ENCODE assay signal across 12 cellular contexts in genomic region chr9:123355761-123356520, GRCh38. TPM values are rescaled to one million over a fixed set of nuclear protein-coding genes. Genes with fewer than 3 reads are reported as not detected.
DNase-seq lines count a peak whose midpoint lies in the region; FAIRE-seq and TF ChIP-seq lines count a peak whose summit lies in the region.
"Had no signal": no experiment of that assay in that cellular context is flagged by ENCODE, and none has a peak within 500 bp of the region (broad histone marks: within the 10 kb centered on the region; RNA-seq: fewer than 3 reads in every experiment).

Gene CRB2, plus strand, starts transcription at chr9:123356197. Its CDS starts 64 bp downstream, at chr9:123356261.

- H3K4me1 ChIP-seq in NT2/D1 (ENCODE audit: insufficient read depth, insufficient read length) (peaks cover 25% of the 10 kb centered on the region), neuron (ENCODE audit: insufficient read depth, low read length) (peaks cover 45% of the 10 kb centered on the region), kidney (ENCODE audit: control insufficient read depth in 1 of 2, insufficient read depth in 1 of 2, low read depth in 1 of 2, low read length in 2 of 2) (peaks cover 0 to 6% of the 10 kb centered on the region in 2 donors)

- peak; percentile 24 for TF ChIP-seq CTCF in fibroblast of villous mesenchyme (IDR thresholded peaks at IDR 0.05; ENCODE audit: insufficient read depth, low read depth, low read length)
- no peak for TF ChIP-seq CTCF in kidney (IDR thresholded peaks at IDR 0.05; ENCODE audit: borderline replicate concordance, extremely low read depth, insufficient read depth)

- H3K4me3 ChIP-seq in H7 (ENCODE audit: insufficient read depth, low read depth, low read length), result peak within 1 kb of the TSS; percentile 41
- peak within 1 kb of the TSS; percentile 44 for H3K4me3 ChIP-seq in NT2/D1 (ENCODE audit: insufficient read length, low read depth)
- H3K4me3 ChIP-seq in fibroblast of villous mesenchyme (ENCODE audit: low read depth, low read length), result peak within 1 kb of the TSS; percentile 12
- peak within 1 kb of the TSS; percentile 86 for H3K4me3 ChIP-seq in neuron (ENCODE audit: low read length)
- H3K4me3 ChIP-seq in kidney (ENCODE audit: low read length in 2 of 2), result no peak within 1 kb of the TSS

- H3K9ac ChIP-seq in NT2/D1 (ENCODE audit: insufficient read length, low read depth) (peak within 1 kb of the TSS; percentile 62), kidney (ENCODE audit: low read length in 2 of 2) (no peak within 1 kb of the TSS)

- FAIRE-seq in kidney (lab: Jason Lieb, UNC), result no peak

- H3K9me3 ChIP-seq in NT2/D1 (ENCODE audit: insufficient read depth, low read length), result no peaks in the 10 kb centered on the region
- H3K9me3 ChIP-seq in neuron (ENCODE audit: low read length), result no peaks in the 10 kb centered on the region
- no peaks in the 10 kb centered on the region for H3K9me3 ChIP-seq in kidney (ENCODE audit: control insufficient read depth in 1 of 2, low read length in 2 of 2)
- H3K9me3 ChIP-seq: neutrophil had no signal

- H3K36me3 ChIP-seq in H7 (replicated peaks; ENCODE audit: control insufficient read depth, insufficient read depth, low read length) (no peaks in the 10 kb centered on the region), NT2/D1 (ENCODE audit: insufficient read depth, insufficient read length, low read length) (no peaks in the 10 kb centered on the region), neuron (ENCODE audit: insufficient read depth, low read length) (no peaks in the 10 kb centered on the region), kidney (ENCODE audit: control insufficient read depth in 1 of 2, insufficient read depth in 2 of 2, low read length in 2 of 2) (no peaks in the 10 kb centered on the region)
- H3K36me3 ChIP-seq: neutrophil had no signal

- no peak within 1 kb of the TSS for H3K27ac ChIP-seq in kidney (ENCODE audit: low read depth in 2 of 2, low read length in 2 of 2)
- H3K27ac ChIP-seq: neutrophil had no signal

- H2AFZ ChIP-seq in neuron (ENCODE audit: low read depth, low read length), result no peak within 1 kb of the TSS

- intact Hi-C loops in kidney (cut with DNase I), result loop anchor here (10.0 kb wide), 1 partner anchor 271 kb away; no protein-coding TSS in a partner anchor

- H3K27me3 ChIP-seq in H7 (ENCODE audit: control insufficient read depth, insufficient read depth, low read length) (peaks cover 2% of the 10 kb centered on the region; the same call in 1 of the 2 replicates), NT2/D1 (ENCODE audit: insufficient read depth, insufficient read length) (peaks cover 8% of the 10 kb centered on the region), neuron (ENCODE audit: insufficient read depth, low read length) (no peaks in the 10 kb centered on the region)

- DNase-seq in H7, result peak; percentile 93
- peak; percentile 80 for DNase-seq in NT2/D1 (ENCODE audit: low read depth, low spot score)
- peak; percentile 36 for DNase-seq in fibroblast of villous mesenchyme (ENCODE audit: low read depth)
- no peak for DNase-seq in NCI-H2029 (lab: John Stamatoyannopoulos, UW)
- no peak for DNase-seq in SKM-1 (lab: John Stamatoyannopoulos, UW; ENCODE audit: unreplicated experiment)
- DNase-seq in kidney, result no peak
- no peak for DNase-seq in central memory CD4-positive, alpha-beta T cell
- DNase-seq: CD8-positive, alpha-beta T cell; NCI-H187 treated with DMSO at 0.1 percent for 48 hours had no signal

RNA-seq across cellular contexts. Expression of gene CRB2, which starts in this region (rescaled TPM):
- 1.6 and 1.7 TPM in 2 replicates for total RNA-seq in H7 (2014; rRNA removed; shearing (Covaris generic))
- under 0.01 TPM in 1 of 2 replicates, not detected in the other for total RNA-seq in fibroblast of villous mesenchyme
- total RNA-seq in kidney, result 0.88 TPM
- 8.4 TPM for polyA plus RNA-seq in kidney (ENCODE audit: insufficient read depth, low read depth, low replicate concordance)
- total RNA-seq: CD8-positive, alpha-beta T cell; dermis microvascular lymphatic vessel endothelial cell had no signal

Comparison
In these comparisons a context has a peak if more than half of its experiments do, and no peak if none do; other contexts are left out.
1. Peak in DNase-seq and H3K4me3 ChIP-seq in fibroblast of villous mesenchyme; RNA of the gene not detected or under 1 TPM.
2. DNase-seq: peak in H7 (single experiment) and NT2/D1 (single experiment); none in NCI-H2029 (single experiment), SKM-1 (single experiment), kidney (single experiment) and central memory CD4-positive, alpha-beta T cell (single experiment).
3. H3K4me3 ChIP-seq: peak in H7 (single experiment), NT2/D1 (single experiment) and neuron (single experiment); none in kidney (0 of 2).